Comparison of ENCODE assay signal across 14 cellular contexts in the genomic region with DNA sequence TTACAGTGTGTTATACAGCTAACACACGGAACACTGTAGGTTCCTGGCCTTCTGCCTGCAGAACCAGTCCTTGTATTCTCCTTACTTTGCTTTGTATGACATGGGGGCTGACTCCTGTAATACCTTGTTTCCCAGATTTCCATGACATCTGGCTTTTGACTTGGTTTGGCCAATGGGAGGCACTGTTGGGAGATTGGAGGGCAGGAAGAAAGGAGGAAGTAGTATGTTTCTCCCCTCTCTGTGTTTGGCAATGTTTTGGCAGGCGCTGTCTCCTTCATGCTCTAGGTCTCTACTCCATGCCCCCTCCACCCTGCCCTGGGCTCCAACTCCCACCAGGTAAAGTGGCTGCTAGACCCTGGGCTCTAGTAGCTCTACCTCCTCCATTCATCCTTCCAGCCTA.
"Had no signal": no experiment of that assay in that cellular context is flagged by ENCODE, and none has a peak within 500 bp of the region (broad histone marks: within the 10 kb centered on the region; RNA-seq: fewer than 3 reads in every experiment).

No MANE protein-coding gene starts in this region.

- H3K4me3 ChIP-seq: breast epithelium, left lung, suprapubic skin had no signal

- H3K4me3 Mint-ChIP-seq: activated CD4-positive, alpha-beta memory T cell treated with anti-CD3 and anti-CD28 coated beads for 36 hours; activated T-cell treated with anti-CD3 and anti-CD28 coated beads, Interleukin-2, amount 50 U/mL, for 72 hours; natural killer cell treated with Interleukin-12 subunit alpha and Interleukin-12 subunit beta and Interleukin-15 and Interleukin-18, amount 100 ng/mL, for 72 hours; type B pancreatic cell had no signal

- H3K27ac Mint-ChIP-seq: activated CD4-positive, alpha-beta memory T cell treated with anti-CD3 and anti-CD28 coated beads for 36 hours; activated T-cell treated with anti-CD3 and anti-CD28 coated beads, Interleukin-2, amount 50 U/mL, for 72 hours; natural killer cell treated with Interleukin-12 subunit alpha and Interleukin-12 subunit beta and Interleukin-15 and Interleukin-18, amount 100 ng/mL, for 72 hours; type B pancreatic cell had no signal

- H3K36me3 Mint-ChIP-seq: activated CD4-positive, alpha-beta memory T cell treated with anti-CD3 and anti-CD28 coated beads for 36 hours; natural killer cell treated with Interleukin-12 subunit alpha and Interleukin-12 subunit beta and Interleukin-15 and Interleukin-18, amount 100 ng/mL, for 72 hours; type B pancreatic cell had no signal

- H3K27ac ChIP-seq: breast epithelium, left lung, suprapubic skin had no signal

- H3K27me3 ChIP-seq: breast epithelium, left lung, suprapubic skin had no signal

- ATAC-seq: activated T-cell treated with anti-CD3 and anti-CD28 coated beads, Interleukin-2, amount 50 U/mL, for 72 hours; esophagus mucosa; left lung; natural killer cell treated with Interleukin-12 subunit alpha and Interleukin-12 subunit beta and Interleukin-15 and Interleukin-18, amount 100 ng/mL, for 72 hours had no signal

- H3K9me3 ChIP-seq: breast epithelium, left lung, suprapubic skin had no signal

- H3K36me3 ChIP-seq: breast epithelium, left lung, suprapubic skin had no signal

- DNase-seq: activated CD4-positive, alpha-beta memory T cell treated with anti-CD3 and anti-CD28 coated beads for 36 hours; activated CD4-positive, alpha-beta T cell treated with anti-CD3 and anti-CD28 coated beads for 1 hour; activated gamma-delta T cell treated with Interleukin-2 at 50 U/mL for 16 hours; activated T-cell treated with anti-CD3 and anti-CD28 coated beads, Interleukin-2, amount 50 U/mL, for 72 hours; aorta; head of caudate nucleus; left lung; stimulated activated CD4-positive, alpha-beta T cell treated with anti-CD3 and anti-CD28 coated beads, Interleukin-2, amount 100 ng/mL, for 48 hours; stimulated activated naive CD4-positive, alpha-beta T cell treated with Interleukin-2 at 50 U/mL for 16 hours had no signal

- H3K4me1 ChIP-seq: breast epithelium, left lung, suprapubic skin had no signal

- H3K9me3 Mint-ChIP-seq: activated CD4-positive, alpha-beta memory T cell treated with anti-CD3 and anti-CD28 coated beads for 36 hours; activated T-cell treated with anti-CD3 and anti-CD28 coated beads, Interleukin-2, amount 50 U/mL, for 72 hours; natural killer cell treated with Interleukin-12 subunit alpha and Interleukin-12 subunit beta and Interleukin-15 and Interleukin-18, amount 100 ng/mL, for 72 hours; type B pancreatic cell had no signal
